Comparison of ENCODE assay signal across 13 cellular contexts in genomic region chr10:50469778-50470193, GRCh38.
DNase-seq lines count a peak whose midpoint lies in the region; ATAC-seq and TF ChIP-seq lines count a peak whose summit lies in the region.
"Had no signal": no experiment of that assay in that cellular context is flagged by ENCODE, and none has a peak within 500 bp of the region (broad histone marks: within the 10 kb centered on the region; RNA-seq: fewer than 3 reads in every experiment).

No MANE protein-coding gene starts in this region.

- peak overlapping the region; percentile 78 for H3K4me2 ChIP-seq in PC-3 (ENCODE audit: low read length)

- POLR2A ChIA-PET in PC-3 (lab: Charles Lee; ENCODE audit: unreplicated experiment): interaction anchor here (1.0 kb wide), 1 partner anchor 108 kb away, joined by 3 read pairs; no protein-coding TSS in a partner anchor

- BruUV-seq in PC-3 (replicated peaks; lab: Mats Ljungman, UMichigan): no TSS peak

- H3K4me3 ChIP-seq in PC-3 (ENCODE audit: low read length): peak overlapping the region; percentile 36; the same call in 1 of the 2 replicates
- no peak overlapping the region for H3K4me3 ChIP-seq in endodermal cell (ENCODE audit: low read length)
- H3K4me3 ChIP-seq: esophagus muscularis mucosa had no signal

- H3K9me3 Mint-ChIP-seq in immature natural killer cell (no peaks in the 10 kb centered on the region), endodermal cell (no peaks in the 10 kb centered on the region)
- H3K9me3 Mint-ChIP-seq: activated CD4-positive, alpha-beta memory T cell treated with anti-CD3 and anti-CD28 coated beads for 36 hours; stimulated activated effector memory CD8-positive, alpha-beta T cell treated with anti-CD3 and anti-CD28 coated beads, Interleukin-12 subunit alpha, Interleukin-12 subunit beta, amount 100 ng/mL, for 72 hours had no signal

- H3K9me3 ChIP-seq in PC-3 (ENCODE audit: low read length) (no peaks in the 10 kb centered on the region), endodermal cell (ENCODE audit: control insufficient read depth, low read length) (no peaks in the 10 kb centered on the region)
- H3K9me3 ChIP-seq: esophagus muscularis mucosa had no signal

- ATAC-seq in Right ventricle myocardium superior (ENCODE audit: poor library complexity): peak; percentile 83
- peak; percentile 1; the same call in 1 of the 2 replicates for ATAC-seq in PC-3
- ATAC-seq in GM21786 (IDR thresholded peaks at IDR 0.05; ENCODE audit: unreplicated experiment): no peak
- ATAC-seq in GM21825 (IDR thresholded peaks at IDR 0.05; ENCODE audit: unreplicated experiment): no peak

- peaks cover 6% of the 10 kb centered on the region for H3F3A ChIP-seq in PC-3 (ENCODE audit: low read length, unreplicated experiment)

- H3K27me3 ChIP-seq in PC-3 (ENCODE audit: low read length) (no peaks in the 10 kb centered on the region), endodermal cell (ENCODE audit: control insufficient read depth, insufficient read depth, low read length, poor library complexity, severe bottlenecking) (no peaks in the 10 kb centered on the region)
- H3K27me3 ChIP-seq: esophagus muscularis mucosa had no signal

- H4K20me1 ChIP-seq in PC-3 (ENCODE audit: low read length): no peaks in the 10 kb centered on the region

- DNase-seq in Right ventricle myocardium superior (no peak), cardiac septum (ENCODE audit: low spot score) (no peak), PC-3 (peak; percentile 26), immature natural killer cell (no peak), NCI-H2081 (lab: John Stamatoyannopoulos, UW) (no peak), endodermal cell (no peak)
- DNase-seq: activated CD4-positive, alpha-beta memory T cell treated with anti-CD3 and anti-CD28 coated beads for 36 hours; GOT3; NCI-H1417 had no signal

- TF ChIP-seq CTCF in PC-3 (conservative IDR thresholded peaks at IDR 0.05; ENCODE audit: low read depth, low read length): no peak
- no peak for TF ChIP-seq CTCF in endodermal cell (conservative IDR thresholded peaks at IDR 0.05)

- H3K36me3 Mint-ChIP-seq in immature natural killer cell (peaks cover 0 to 7% (median 6%) of the 10 kb centered on the region in 3 donors), endodermal cell (ENCODE audit: low read depth) (no peaks in the 10 kb centered on the region)
- H3K36me3 Mint-ChIP-seq: activated CD4-positive, alpha-beta memory T cell treated with anti-CD3 and anti-CD28 coated beads for 36 hours; stimulated activated effector memory CD8-positive, alpha-beta T cell treated with anti-CD3 and anti-CD28 coated beads, Interleukin-12 subunit alpha, Interleukin-12 subunit beta, amount 100 ng/mL, for 72 hours had no signal

- H2AFZ ChIP-seq in PC-3 (ENCODE audit: low read length): 0 out of 2 replicates have a peak overlapping the region, but pooled peaks have one; percentile 0

- 83 to 87% methylated on average over 1 to 3 of the region's 3 CpGs for WGBS in endodermal cell (ENCODE audit: insufficient coverage in 1 of 2, insufficient read length in 1 of 2), 2 experiments

- H3K4me1 ChIP-seq in PC-3 (ENCODE audit: insufficient read depth, low read length) (peaks cover 41% of the 10 kb centered on the region), endodermal cell (ENCODE audit: control insufficient read depth, insufficient read depth, low read length) (no peaks in the 10 kb centered on the region)

- H3K4me1 Mint-ChIP-seq in immature natural killer cell (peaks cover 35 to 53% of the 10 kb centered on the region in 2 donors), endodermal cell (peaks cover 29% of the 10 kb centered on the region)

- CTCF ChIA-PET in PC-3 (lab: Charles Lee): interaction anchor here (1.5 kb wide), 1 partner anchor 102 kb away, joined by 7 read pairs; no protein-coding TSS in a partner anchor

- H3K9ac ChIP-seq in PC-3 (ENCODE audit: low read length) (peak overlapping the region; percentile 73), endodermal cell (ENCODE audit: extremely low read depth, low read length, poor library complexity, severe bottlenecking) (no peak overlapping the region)

- H3K27me3 Mint-ChIP-seq in immature natural killer cell (ENCODE audit: low read depth in 3 of 3): peaks cover 0 to 2% (median 1%) of the 10 kb centered on the region in 3 donors
- no peaks in the 10 kb centered on the region for H3K27me3 Mint-ChIP-seq in endodermal cell (ENCODE audit: insufficient read depth)
- H3K27me3 Mint-ChIP-seq: activated CD4-positive, alpha-beta memory T cell treated with anti-CD3 and anti-CD28 coated beads for 36 hours had no signal

- peaks cover 12% of the 10 kb centered on the region; the same call in 1 of the 2 replicates for H3K79me2 ChIP-seq in PC-3 (ENCODE audit: low read length)

- intact Hi-C loops in Right ventricle myocardium superior (cut with DNase I): no loop called here
- intact Hi-C loops in cardiac septum (cut with DNase I): no loop called here
- intact Hi-C loops in PC-3 (cut with micrococcal nuclease): loop anchor here (2.0 kb wide), 4 partner anchors 59 to 143 kb away; no protein-coding TSS in a partner anchor

- H3K27ac ChIP-seq in PC-3 (ENCODE audit: low read length) (peak overlapping the region; percentile 88), endodermal cell (ENCODE audit: low read depth, low read length) (no peak overlapping the region)
- H3K27ac ChIP-seq: esophagus muscularis mucosa had no signal

- H3K27ac Mint-ChIP-seq in immature natural killer cell (peak overlapping the region in 5 of 6 donors; percentile 4 to 64 (median 29)), endodermal cell (no peak overlapping the region)
- H3K27ac Mint-ChIP-seq: activated CD4-positive, alpha-beta memory T cell treated with anti-CD3 and anti-CD28 coated beads for 36 hours; stimulated activated effector memory CD8-positive, alpha-beta T cell treated with anti-CD3 and anti-CD28 coated beads, Interleukin-12 subunit alpha, Interleukin-12 subunit beta, amount 100 ng/mL, for 72 hours had no signal

- H3K9me2 ChIP-seq in PC-3 (replicated peaks; ENCODE audit: low read length): no peaks in the 10 kb centered on the region

- H3K4me3 Mint-ChIP-seq in immature natural killer cell (peak overlapping the region in 1 of 5 donors; percentile 2), endodermal cell (no peak overlapping the region)
- H3K4me3 Mint-ChIP-seq: activated CD4-positive, alpha-beta memory T cell treated with anti-CD3 and anti-CD28 coated beads for 36 hours; stimulated activated effector memory CD8-positive, alpha-beta T cell treated with anti-CD3 and anti-CD28 coated beads, Interleukin-12 subunit alpha, Interleukin-12 subunit beta, amount 100 ng/mL, for 72 hours had no signal

- no peaks in the 10 kb centered on the region for H3K36me3 ChIP-seq in PC-3 (ENCODE audit: low read depth, low read length)
- H3K36me3 ChIP-seq in endodermal cell (ENCODE audit: control insufficient read depth, insufficient read depth, low read length): no peaks in the 10 kb centered on the region
- H3K36me3 ChIP-seq: esophagus muscularis mucosa had no signal

Comparison
In these comparisons a context has a peak if more than half of its experiments do, and no peak if none do; other contexts are left out.
1. ATAC-seq: peak in Right ventricle myocardium superior (single experiment) and PC-3 (single experiment); none in GM21786 (single experiment) and GM21825 (single experiment).